In the genomic region with DNA sequence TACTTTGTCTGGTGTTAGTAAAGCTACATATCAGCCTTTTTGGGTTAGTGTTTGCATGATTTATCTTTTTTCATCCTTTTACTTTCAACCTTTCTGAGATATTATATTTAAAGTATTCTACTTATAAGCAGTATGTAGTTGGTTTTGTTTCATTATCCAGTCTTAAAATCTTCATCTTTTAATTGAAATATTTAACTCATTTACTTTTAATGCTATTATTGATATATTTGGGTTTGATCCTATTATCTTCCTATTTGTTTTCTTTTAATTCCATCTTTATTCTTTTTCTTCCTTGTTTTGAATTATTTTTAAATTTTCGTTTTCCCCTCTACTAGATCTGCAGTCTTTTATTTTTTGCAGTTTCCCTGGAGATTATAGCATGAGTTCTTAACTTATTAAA, we compare ENCODE assay signal across 21 cellular contexts. TPM values are rescaled to one million over a fixed set of nuclear protein-coding genes. Genes with fewer than 3 reads are reported as not detected.
A peak's percentile ranks its signal among the peaks of the same experiment; 100 is the strongest.
DNase-seq lines count a peak whose midpoint lies in the region; ATAC-seq, FAIRE-seq and TF ChIP-seq lines count a peak whose summit lies in the region.
"Had no signal": no experiment of that assay in that cellular context is flagged by ENCODE, and none has a peak within 500 bp of the region (broad histone marks: within the 10 kb centered on the region; RNA-seq: fewer than 3 reads in every experiment).

No MANE protein-coding gene starts in this region.

- DNase-seq in kidney = no peak
- no peak for DNase-seq in glomerular visceral epithelial cell (ENCODE audit: extremely low spot score)
- no peak for DNase-seq in T-helper 1 cell
- DNase-seq: C1 segment of cervical spinal cord; Caco-2; CD8-positive, alpha-beta T cell; DMS153; DND-41; GDM1; GOT3; HFFc6 had no signal

- no peak for TF ChIP-seq CTCF in kidney (IDR thresholded peaks at IDR 0.05; ENCODE audit: borderline replicate concordance, extremely low read depth, insufficient read depth)

- no peak overlapping the region for H3K4me3 ChIP-seq in kidney (ENCODE audit: low read length in 2 of 2)
- H3K4me3 ChIP-seq: GM12878, HAP-1 had no signal

- peaks cover 7 to 10% of the 10 kb centered on the region in 2 donors for H3K36me3 ChIP-seq in kidney (ENCODE audit: control insufficient read depth in 1 of 2, insufficient read depth in 2 of 2, low read length in 2 of 2)

- FAIRE-seq in TTC549 (lab: Jason Lieb, UNC) (peak; percentile 61), colon (lab: Jason Lieb, UNC) (peak; percentile 72), kidney (lab: Jason Lieb, UNC) (peak; percentile 21)
- FAIRE-seq: GM12878, GM18507, H54 had no signal

- H3K9ac ChIP-seq in kidney (ENCODE audit: low read length in 2 of 2) = no peak overlapping the region

- intact Hi-C loops in kidney (cut with DNase I) = no loop called here

- ATAC-seq in GM18498 (IDR thresholded peaks at IDR 0.05; ENCODE audit: unreplicated experiment) = no peak
- ATAC-seq: CD8-positive, alpha-beta T cell; GM12878 had no signal

- no peaks in the 10 kb centered on the region for H3K4me1 ChIP-seq in kidney (ENCODE audit: control insufficient read depth in 1 of 2, insufficient read depth in 1 of 2, low read depth in 1 of 2, low read length in 2 of 2)
- H3K4me1 ChIP-seq: Caco-2, HAP-1 had no signal

- H3K9me3 ChIP-seq in kidney (ENCODE audit: control insufficient read depth in 1 of 2, low read length in 2 of 2) = peaks cover 9 to 18% of the 10 kb centered on the region in 2 donors
- H3K9me3 ChIP-seq: HAP-1 had no signal

- H3K27ac ChIP-seq in kidney (ENCODE audit: low read depth in 2 of 2, low read length in 2 of 2) = no peak overlapping the region

RNA-seq across cellular contexts. Expression of gene CLDN22, which starts 44.0 kb away (rescaled TPM):
- not detected for total RNA-seq in kidney
- polyA plus RNA-seq in kidney (ENCODE audit: insufficient read depth, low read depth, low replicate concordance) = 0.39 TPM
- total RNA-seq: A172; A673; Caco-2; CD8-positive, alpha-beta T cell; GM12878; HFFc6 had no signal
- polyA plus RNA-seq: GM12878 had no signal

RNA-seq across cellular contexts. Expression of gene CLDN24, which starts 46.1 kb away (rescaled TPM):
- not detected for total RNA-seq in kidney
- not detected for polyA plus RNA-seq in kidney (ENCODE audit: insufficient read depth, low read depth, low replicate concordance)
- total RNA-seq: A172; A673; Caco-2; CD8-positive, alpha-beta T cell; GM12878; HFFc6 had no signal
- polyA plus RNA-seq: BJ, GM12878 had no signal
